Comparison of ENCODE assay signal across 19 cellular contexts in the genomic region with DNA sequence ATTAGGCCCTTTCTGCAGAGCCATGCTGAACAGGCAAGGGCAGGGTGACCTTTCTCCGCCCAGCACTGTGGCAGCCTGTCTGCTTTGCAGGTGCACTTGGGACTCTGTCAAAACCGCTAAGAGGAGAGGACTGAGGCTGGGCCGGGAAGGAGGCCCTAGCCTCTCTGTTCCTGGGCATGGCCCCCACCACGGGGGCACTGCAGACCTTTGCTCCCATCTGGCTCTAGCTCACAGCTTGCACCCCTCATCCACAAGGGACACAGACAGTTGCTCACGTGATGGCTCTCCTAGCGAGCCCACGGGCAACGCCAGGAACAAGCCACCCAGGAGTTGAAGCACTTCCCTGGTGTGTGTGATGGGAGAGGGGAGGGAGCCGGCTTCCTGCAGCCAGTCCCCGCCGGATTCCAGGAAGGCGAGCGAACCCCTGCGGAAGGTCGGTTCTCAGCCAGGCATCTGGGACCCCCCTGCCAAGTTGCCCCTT. TPM values are rescaled to one million over a fixed set of nuclear protein-coding genes. Genes with fewer than 3 reads are reported as not detected.
DNase-seq lines count a peak whose midpoint lies in the region; ATAC-seq and TF ChIP-seq lines count a peak whose summit lies in the region.
"Had no signal": no experiment of that assay in that cellular context is flagged by ENCODE, and none has a peak within 500 bp of the region (broad histone marks: within the 10 kb centered on the region; RNA-seq: fewer than 3 reads in every experiment).

No MANE protein-coding gene starts in this region.

- no peak for TF ChIP-seq CTCF in natural killer cell (IDR thresholded peaks at IDR 0.05)

- no peaks in the 10 kb centered on the region for H3K4me1 Mint-ChIP-seq in natural killer cell treated with Interleukin-12 subunit alpha and Interleukin-12 subunit beta and Interleukin-15 and Interleukin-18, amount 100 ng/mL, for 72 hours (ENCODE audit: low read depth in 2 of 2)
- H3K4me1 Mint-ChIP-seq in natural killer cell = no peaks in the 10 kb centered on the region
- H3K4me1 Mint-ChIP-seq in activated T-helper 1 cell treated with anti-CD3 and anti-CD28 coated beads, Interleukin-12 subunit alpha, Interleukin-12 subunit beta, Interleukin-2, Interleukin-4 antibody, amounts not matched to agents 30 ng/mL and 10 ng/mL and 1 ng/mL, durations not matched to agents 14 hours and 24 hours and 36 hours (ENCODE audit: low read depth) = no peaks in the 10 kb centered on the region

- H3K27ac Mint-ChIP-seq in natural killer cell treated with Interleukin-12 subunit alpha and Interleukin-12 subunit beta and Interleukin-15 and Interleukin-18, amount 100 ng/mL, for 72 hours = no peak overlapping the region
- no peak overlapping the region for H3K27ac Mint-ChIP-seq in natural killer cell
- H3K27ac Mint-ChIP-seq in activated T-helper 1 cell treated with anti-CD3 and anti-CD28 coated beads, Interleukin-12 subunit alpha, Interleukin-12 subunit beta, Interleukin-2, Interleukin-4 antibody, amounts not matched to agents 30 ng/mL and 10 ng/mL and 1 ng/mL, durations not matched to agents 14 hours and 24 hours and 36 hours = no peak overlapping the region

- intact Hi-C loops in natural killer cell (cut with micrococcal nuclease) = no loop called here
- intact Hi-C loops in activated T-helper 1 cell treated with anti-CD3 and anti-CD28 coated beads, Interleukin-12 subunit alpha, Interleukin-12 subunit beta, Interleukin-2, Interleukin-4 antibody, amounts not matched to agents 30 ng/mL and 10 ng/mL and 1 ng/mL, durations not matched to agents 14 hours and 24 hours and 36 hours (cut with micrococcal nuclease) = no loop called here

- no peak overlapping the region for H3K4me3 Mint-ChIP-seq in natural killer cell treated with Interleukin-12 subunit alpha and Interleukin-12 subunit beta and Interleukin-15 and Interleukin-18, amount 100 ng/mL, for 72 hours
- no peak overlapping the region for H3K4me3 Mint-ChIP-seq in natural killer cell
- no peak overlapping the region for H3K4me3 Mint-ChIP-seq in activated T-helper 1 cell treated with anti-CD3 and anti-CD28 coated beads, Interleukin-12 subunit alpha, Interleukin-12 subunit beta, Interleukin-2, Interleukin-4 antibody, amounts not matched to agents 30 ng/mL and 10 ng/mL and 1 ng/mL, durations not matched to agents 14 hours and 24 hours and 36 hours

- H3K27me3 Mint-ChIP-seq in natural killer cell treated with Interleukin-12 subunit alpha and Interleukin-12 subunit beta and Interleukin-15 and Interleukin-18, amount 100 ng/mL, for 72 hours = no peaks in the 10 kb centered on the region
- H3K27me3 Mint-ChIP-seq in natural killer cell (ENCODE audit: low read depth in 2 of 2) = no peaks in the 10 kb centered on the region
- H3K27me3 Mint-ChIP-seq in activated T-helper 1 cell treated with anti-CD3 and anti-CD28 coated beads, Interleukin-12 subunit alpha, Interleukin-12 subunit beta, Interleukin-2, Interleukin-4 antibody, amounts not matched to agents 30 ng/mL and 10 ng/mL and 1 ng/mL, durations not matched to agents 14 hours and 24 hours and 36 hours (ENCODE audit: insufficient read depth) = no peaks in the 10 kb centered on the region

- no peaks in the 10 kb centered on the region for H3K36me3 Mint-ChIP-seq in natural killer cell treated with Interleukin-12 subunit alpha and Interleukin-12 subunit beta and Interleukin-15 and Interleukin-18, amount 100 ng/mL, for 72 hours
- no peaks in the 10 kb centered on the region for H3K36me3 Mint-ChIP-seq in natural killer cell
- no peaks in the 10 kb centered on the region for H3K36me3 Mint-ChIP-seq in activated T-helper 1 cell treated with anti-CD3 and anti-CD28 coated beads, Interleukin-12 subunit alpha, Interleukin-12 subunit beta, Interleukin-2, Interleukin-4 antibody, amounts not matched to agents 30 ng/mL and 10 ng/mL and 1 ng/mL, durations not matched to agents 14 hours and 24 hours and 36 hours (ENCODE audit: low read depth)

- no peak for ATAC-seq in natural killer cell treated with Interleukin-12 subunit alpha and Interleukin-12 subunit beta and Interleukin-15 and Interleukin-18, amount 100 ng/mL, for 72 hours
- ATAC-seq in natural killer cell (no peak), left lobe of liver (no peak)
- ATAC-seq: HCT116 had no signal

- H3K9me3 Mint-ChIP-seq in natural killer cell treated with Interleukin-12 subunit alpha and Interleukin-12 subunit beta and Interleukin-15 and Interleukin-18, amount 100 ng/mL, for 72 hours = no peaks in the 10 kb centered on the region
- H3K9me3 Mint-ChIP-seq in natural killer cell = no peaks in the 10 kb centered on the region
- H3K9me3 Mint-ChIP-seq in activated T-helper 1 cell treated with anti-CD3 and anti-CD28 coated beads, Interleukin-12 subunit alpha, Interleukin-12 subunit beta, Interleukin-2, Interleukin-4 antibody, amounts not matched to agents 30 ng/mL and 10 ng/mL and 1 ng/mL, durations not matched to agents 14 hours and 24 hours and 36 hours = no peaks in the 10 kb centered on the region

- DNase-seq in natural killer cell treated with Interleukin-12 subunit alpha and Interleukin-12 subunit beta and Interleukin-15 and Interleukin-18, amount 100 ng/mL, for 72 hours (ENCODE audit: low spot score) = peak; percentile 46
- DNase-seq in natural killer cell = no peak
- DNase-seq in left lobe of liver (ENCODE audit: low spot score) = peak; percentile 24
- peak; percentile 38 for DNase-seq in retina
- DNase-seq in epidermal melanocyte (ENCODE audit: insufficient read length, low spot score) = no peak
- DNase-seq in activated T-helper 1 cell treated with anti-CD3 and anti-CD28 coated beads, Interleukin-12 subunit alpha, Interleukin-12 subunit beta, Interleukin-2, Interleukin-4 antibody, amounts not matched to agents 30 ng/mL and 10 ng/mL and 1 ng/mL, durations not matched to agents 14 hours and 24 hours and 36 hours (ENCODE audit: low spot score) = no peak
- no peak for DNase-seq in middle frontal gyrus (ENCODE audit: extremely low spot score, low spot score)
- DNase-seq: DMS 273 treated with DMSO at 0.1 percent for 48 hours, GF-D8, GM23248, KBM-7, NCI-H1436, NCI-H2029, NCI-H2171, NCI-H446 treated with DMSO at 0.1 percent for 48 hours, NCI-H748 treated with DMSO at 0.1 percent for 48 hours, OCI-M1 had no signal

RNA-seq across cellular contexts. Expression of gene FCN1, which starts 43.0 kb away (rescaled TPM):
- not detected for total RNA-seq in natural killer cell treated with Interleukin-12 subunit alpha and Interleukin-12 subunit beta and Interleukin-15 and Interleukin-18, amount 100 ng/mL, for 72 hours
- total RNA-seq in natural killer cell (10 to 100 TPM; 22.7 to 70.3 (median 26.9) TPM), left lobe of liver (0.93 TPM)
- total RNA-seq in activated T-helper 1 cell treated with anti-CD3 and anti-CD28 coated beads, Interleukin-12 subunit alpha, Interleukin-12 subunit beta, Interleukin-2, Interleukin-4 antibody, amounts not matched to agents 30 ng/mL and 10 ng/mL and 1 ng/mL, durations not matched to agents 14 hours and 24 hours and 36 hours = not detected in 2 replicates
- total RNA-seq: Daoy, GM23248 had no signal

Comparison
In these comparisons a context has a peak if more than half of its experiments do, and no peak if none do; other contexts are left out.
1. DNase-seq: peak in natural killer cell treated with Interleukin-12 subunit alpha and Interleukin-12 subunit beta and Interleukin-15 and Interleukin-18, amount 100 ng/mL, for 72 hours (single experiment), left lobe of liver (single experiment) and retina (single experiment); none in natural killer cell (single experiment), epidermal melanocyte (single experiment), activated T-helper 1 cell treated with anti-CD3 and anti-CD28 coated beads, Interleukin-12 subunit alpha, Interleukin-12 subunit beta, Interleukin-2, Interleukin-4 antibody, amounts not matched to agents 30 ng/mL and 10 ng/mL and 1 ng/mL, durations not matched to agents 14 hours and 24 hours and 36 hours (single experiment) and middle frontal gyrus (single experiment).
2. RNA of gene FCN1, which starts 43.0 kb away (total RNA-seq): 22.7 to 70.3 TPM in natural killer cell; 0.93 TPM in left lobe of liver (single experiment), not detected in natural killer cell treated with Interleukin-12 subunit alpha and Interleukin-12 subunit beta and Interleukin-15 and Interleukin-18, amount 100 ng/mL, for 72 hours and not detected in activated T-helper 1 cell treated with anti-CD3 and anti-CD28 coated beads, Interleukin-12 subunit alpha, Interleukin-12 subunit beta, Interleukin-2, Interleukin-4 antibody, amounts not matched to agents 30 ng/mL and 10 ng/mL and 1 ng/mL, durations not matched to agents 14 hours and 24 hours and 36 hours; every median in the first group is over 10 times any median in the second.